ENCODE assay signal across 21 cellular contexts in the genomic region with DNA sequence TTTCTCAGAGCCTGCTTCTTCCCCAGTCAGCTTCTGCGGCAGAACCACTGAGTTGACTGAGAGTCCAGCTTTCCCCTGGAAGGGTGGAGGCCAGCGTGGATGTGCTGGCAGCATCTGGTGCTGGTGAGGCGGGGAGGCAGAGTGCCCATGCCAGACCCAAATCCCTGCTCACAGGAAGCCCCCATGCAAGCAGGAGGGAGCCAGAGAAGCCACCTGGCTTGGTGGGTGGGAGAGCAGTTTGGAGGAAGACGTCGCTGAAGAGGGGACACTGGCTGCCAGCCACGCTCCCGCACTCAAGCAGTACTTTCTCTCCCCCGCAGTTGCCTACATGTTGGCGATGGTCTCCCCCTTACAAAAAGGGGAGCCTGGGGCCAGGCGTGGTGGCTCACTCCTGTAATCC. TPM values are rescaled to one million over a fixed set of nuclear protein-coding genes. Genes with fewer than 3 reads are reported as not detected.
A peak's percentile ranks its signal among the peaks of the same experiment; 100 is the strongest.
DNase-seq lines count a peak whose midpoint lies in the region; ATAC-seq, FAIRE-seq and TF ChIP-seq lines count a peak whose summit lies in the region.
"Had no signal": no experiment of that assay in that cellular context is flagged by ENCODE, and none has a peak within 500 bp of the region (broad histone marks: within the 10 kb centered on the region; RNA-seq: fewer than 3 reads in every experiment).

No MANE protein-coding gene starts in this region.

- peaks cover 26 to 85% of the 10 kb centered on the region in 2 experiments for H3K79me2 ChIP-seq in H1 (ENCODE audit: control insufficient read depth in 1 of 2, insufficient read depth in 2 of 2, low read length in 2 of 2)
- H3K79me2 ChIP-seq in neural progenitor cell (ENCODE audit: low read depth) = no peaks in the 10 kb centered on the region

- H3K4me2 ChIP-seq in H1 (ENCODE audit: insufficient read depth in 1 of 2, low read depth in 2 of 2, low read length in 2 of 2) (peak overlapping the region in 1 of 2 experiments; percentile 15; a peak in 1 of 4 replicates), neural progenitor cell (no peak overlapping the region)
- H3K4me2 ChIP-seq: BLaER1 had no signal

- no peak overlapping the region for H3K27ac Mint-ChIP-seq in neural progenitor cell
- H3K27ac Mint-ChIP-seq: CD14-positive monocyte, IgD-negative memory B cell had no signal

- TF ChIP-seq CTCF in GM13976 (IDR thresholded peaks at IDR 0.05; ENCODE audit: borderline replicate concordance, control extremely low read depth, extremely low read depth, insufficient read depth, missing control alignments) (no peak), H1 (IDR thresholded peaks at IDR 0.05; ENCODE audit: control extremely low read depth in 1 of 3, insufficient read depth in 1 of 3, low read depth in 1 of 3, low read length in 3 of 3) (no peak), spleen (IDR thresholded peaks at IDR 0.05 in 8 of 11, conservative IDR thresholded peaks at IDR 0.05 in 3 of 11) (no peak), adrenal gland (IDR thresholded peaks at IDR 0.05) (no peak), neural progenitor cell (IDR thresholded peaks at IDR 0.05) (no peak)

- H2AFZ ChIP-seq in H1 (ENCODE audit: low read length) (no peak overlapping the region), neural progenitor cell (replicated peaks) (no peak overlapping the region)

- peak overlapping the region; percentile 71; the same call in 1 of the 2 replicates for H2BK5ac ChIP-seq in H1 (ENCODE audit: low read depth, low read length)

- no peaks in the 10 kb centered on the region; the same call in 1 of the 2 replicates for H3K79me1 ChIP-seq in H1 (ENCODE audit: low read depth, low read length)

- peak overlapping the region; percentile 71; the same call in 1 of the 2 replicates for H3K18ac ChIP-seq in H1 (ENCODE audit: extremely low read depth, low read length)

- no peak for TF ChIP-seq EP300 in H1 (IDR thresholded peaks at IDR 0.05; ENCODE audit: borderline replicate concordance in 1 of 2, low read depth in 2 of 2, low read length in 2 of 2)

- no peak overlapping the region for H3K4me3 ChIP-seq in H1 (ENCODE audit: extremely low read depth in 1 of 4, insufficient read depth in 2 of 4, low read depth in 3 of 4, low read length in 4 of 4)
- H3K4me3 ChIP-seq in spleen = no peak overlapping the region
- no peak overlapping the region for H3K4me3 ChIP-seq in adrenal gland
- H3K4me3 ChIP-seq in neural progenitor cell = no peak overlapping the region
- H3K4me3 ChIP-seq: BLaER1 had no signal

- no peak overlapping the region for H3K23ac ChIP-seq in H1 (ENCODE audit: insufficient read length)

- no peak overlapping the region for H2BK120ac ChIP-seq in H1 (replicated peaks; ENCODE audit: low read depth, low read length)

- CTCF ChIA-PET in H1 (lab: Charles Lee; ENCODE audit: partially characterized antibody) = no interaction called here

- H3K27ac ChIP-seq in H1 (ENCODE audit: low read depth, low read length) = no peak overlapping the region; the same call in 1 of the 2 replicates
- no peak overlapping the region for H3K27ac ChIP-seq in spleen
- H3K27ac ChIP-seq in adrenal gland = no peak overlapping the region
- no peak overlapping the region for H3K27ac ChIP-seq in neural progenitor cell
- H3K27ac ChIP-seq: BLaER1 had no signal

- FAIRE-seq in H1 (lab: Jason Lieb, UNC) = no peak
- FAIRE-seq: A204.1, GM12892, GM19239, HepG2 had no signal

- POLR2A ChIA-PET in H1 (lab: Charles Lee; ENCODE audit: partially characterized antibody) = interaction anchor here (2.1 kb wide), 1 partner anchor 13 kb away, joined by 5 read pairs; no protein-coding TSS in a partner anchor

- peaks cover 7% of the 10 kb centered on the region for H3K9me3 Mint-ChIP-seq in neural progenitor cell
- H3K9me3 Mint-ChIP-seq: CD4-positive, alpha-beta memory T cell had no signal

- H3K14ac ChIP-seq in H1 (ENCODE audit: insufficient read length) = no peak overlapping the region

- WGBS in H1 (ENCODE audit: extremely low coverage in 1 of 2, insufficient coverage in 1 of 2, insufficient read length in 1 of 2, insufficient replicate concordance in 2 of 2, low coverage in 1 of 2, low lambda C conversion rate in 2 of 2, missing lambda C conversion rate in 1 of 2), 2 experiments = 83% methylated on average over 5 of the region's 10 CpGs; no CpG with 5 or more reads in 1 of the 2 experiments
- WGBS in spleen, 5 donors = 79 to 94% (median 85%) methylated on average over 5 to 10 of the region's 10 CpGs
- 83 to 90% (median 89%) methylated on average over 10 of the region's 10 CpGs; no CpG with 5 or more reads in 1 of the 4 donors for WGBS in adrenal gland, 4 donors

- H3K23me2 ChIP-seq in H1 (ENCODE audit: low read depth, low read length) = no peaks in the 10 kb centered on the region

- peaks cover 13% of the 10 kb centered on the region for H3K27me3 Mint-ChIP-seq in neural progenitor cell (ENCODE audit: insufficient read depth, low read depth)
- H3K27me3 Mint-ChIP-seq: CD4-positive, alpha-beta memory T cell had no signal

- H2BK12ac ChIP-seq in H1 (ENCODE audit: low read depth, low read length) = 0 out of 2 replicates have a peak overlapping the region, but pooled peaks have one; percentile 39

- no peak overlapping the region for H3K4me3 Mint-ChIP-seq in neural progenitor cell
- H3K4me3 Mint-ChIP-seq: IgD-negative memory B cell had no signal

- no peak overlapping the region for H2AK5ac ChIP-seq in H1 (ENCODE audit: low read depth, low read length)

- in situ Hi-C loops in GM13976 (cut with MboI; ENCODE audit: low sequenced_read_pairs, unreplicated experiment) = no loop called here

- H4K20me1 ChIP-seq in H1 (replicated peaks in 1 of 2; ENCODE audit: control insufficient read depth in 1 of 2, insufficient read depth in 2 of 2, low read length in 2 of 2) (peaks cover 0 to 2% of the 10 kb centered on the region in 2 experiments), neural progenitor cell (ENCODE audit: low read depth) (peaks cover 8% of the 10 kb centered on the region)

- H3K9ac ChIP-seq in H1 (replicated peaks in 1 of 4; ENCODE audit: extremely low read depth in 1 of 4, low read depth in 3 of 4, low read length in 3 of 4) = no peak overlapping the region
- no peak overlapping the region for H3K9ac ChIP-seq in neural progenitor cell
- H3K9ac ChIP-seq: BLaER1 had no signal

- H3F3A ChIP-seq in neural progenitor cell (ENCODE audit: low read depth) = peaks cover 16% of the 10 kb centered on the region

- H2BK20ac ChIP-seq in H1 (ENCODE audit: low read length) = no peak overlapping the region

- no peak overlapping the region for H4K5ac ChIP-seq in H1 (ENCODE audit: insufficient read length, low read depth, low read length)

- H3K4me1 Mint-ChIP-seq in neural progenitor cell = peaks cover 28% of the 10 kb centered on the region

- H3K56ac ChIP-seq in H1 (replicated peaks; ENCODE audit: insufficient read length, low read depth, low read length) = no peak overlapping the region

- TF ChIP-seq POLR2A in H1 (IDR thresholded peaks at IDR 0.05; ENCODE audit: control extremely low read depth in 1 of 2, low read depth in 2 of 2, low read length in 2 of 2) = no peak
- TF ChIP-seq POLR2A in spleen (IDR thresholded peaks at IDR 0.05) = no peak
- TF ChIP-seq POLR2A in adrenal gland (IDR thresholded peaks at IDR 0.05) = no peak

- no peak for ATAC-seq in left lobe of liver
- ATAC-seq: HepG2 had no signal

- peak overlapping the region; percentile 51; the same call in 1 of the 2 replicates for H4K8ac ChIP-seq in H1 (ENCODE audit: extremely low read depth, insufficient read depth, low read length)

- H3K27me3 ChIP-seq in H1 (replicated peaks in 1 of 4; ENCODE audit: control insufficient read depth in 3 of 4, extremely low read depth in 1 of 4, insufficient read depth in 3 of 4, low read length in 3 of 4) = no peaks in the 10 kb centered on the region; a peak in 2 of 7 replicates
- peaks cover 0 to 68% (median 17%) of the 10 kb centered on the region in 7 donors for H3K27me3 ChIP-seq in spleen (replicated peaks in 1 of 7)
- peaks cover 35% of the 10 kb centered on the region for H3K27me3 ChIP-seq in adrenal gland
- peaks cover 31% of the 10 kb centered on the region for H3K27me3 ChIP-seq in neural progenitor cell

- H3K36me3 Mint-ChIP-seq in neural progenitor cell = peaks cover 5% of the 10 kb centered on the region
- H3K36me3 Mint-ChIP-seq: CD14-positive monocyte; CD4-positive, alpha-beta memory T cell had no signal

- no peak overlapping the region for H3K4ac ChIP-seq in H1 (replicated peaks; ENCODE audit: insufficient read length, low read depth, low read length)

- DNase-seq in GM13976 (ENCODE audit: low spot score) (peak; percentile 7), H1 (ENCODE audit: low read depth in 1 of 2, low spot score in 2 of 2) (no peak), hepatic stellate cell (ENCODE audit: low spot score) (peak; percentile 2), spleen (peak; percentile 57), adrenal gland (no peak), neural progenitor cell (ENCODE audit: low spot score) (no peak), left lobe of liver (ENCODE audit: low spot score) (no peak)
- DNase-seq: ACHN; CD4-positive, alpha-beta memory T cell; DMS153; DMS79; GDM1; HCEC 1CT; KBM-7 had no signal

- intact Hi-C loops in spleen (cut with DNase I; ENCODE audit: low total_unique reads) = loop anchor here (10.0 kb wide), 1 partner anchor 70 kb away; no protein-coding TSS in a partner anchor
- intact Hi-C loops in adrenal gland (cut with DNase I) = no loop called here

- no peaks in the 10 kb centered on the region; a peak in 1 of 8 replicates for H3K36me3 ChIP-seq in H1 (ENCODE audit: control insufficient read depth in 2 of 4, insufficient read depth in 4 of 4, low read length in 3 of 4)
- no peaks in the 10 kb centered on the region for H3K36me3 ChIP-seq in spleen
- H3K36me3 ChIP-seq in adrenal gland (replicated peaks in 1 of 2) = no peaks in the 10 kb centered on the region
- H3K36me3 ChIP-seq in neural progenitor cell = no peaks in the 10 kb centered on the region
- H3K36me3 ChIP-seq: BLaER1 had no signal

- TF ChIP-seq RAD21 in H1 (IDR thresholded peaks at IDR 0.05 in 1 of 2, conservative IDR thresholded peaks at IDR 0.05 in 1 of 2; ENCODE audit: low read depth in 2 of 2, low read length in 2 of 2) = no peak

- no peak overlapping the region for H2BK15ac ChIP-seq in H1 (ENCODE audit: low read length)

- H3K4me1 ChIP-seq in H1 (replicated peaks in 1 of 4; ENCODE audit: control insufficient read depth in 3 of 4, insufficient read depth in 4 of 4, low read length in 3 of 4) (peaks cover 6 to 27% (median 18%) of the 10 kb centered on the region in 4 experiments), spleen (peaks cover 0 to 38% (median 12%) of the 10 kb centered on the region in 6 donors), adrenal gland (replicated peaks in 1 of 2) (peaks cover 0 to 2% of the 10 kb centered on the region in 2 donors), neural progenitor cell (peaks cover 5% of the 10 kb centered on the region)

- H4K91ac ChIP-seq in H1 (replicated peaks; ENCODE audit: insufficient read length, low read length) = peak overlapping the region; percentile 74

- H3K9me3 ChIP-seq in H1 (ENCODE audit: insufficient read depth in 2 of 2, low read depth in 1 of 2, low read length in 1 of 2) = no peaks in the 10 kb centered on the region
- H3K9me3 ChIP-seq in spleen = peaks cover 0 to 1% (median 0%) of the 10 kb centered on the region in 8 donors
- H3K9me3 ChIP-seq in adrenal gland (replicated peaks in 1 of 3) = no peaks in the 10 kb centered on the region
- H3K9me3 ChIP-seq in neural progenitor cell (ENCODE audit: low read depth) = no peaks in the 10 kb centered on the region

RNA-seq across cellular contexts. Expression of gene PDZD4, which starts 6.0 kb away (rescaled TPM):
- 169 and 174 TPM in 2 replicates for total RNA-seq in H1 (2021; fragmentation: NEBNext Ultra II Directional; extraction: Animal tissue kit (Norgen Biotek cat#: 25700))
- 45.8 and 77.2 TPM in 2 replicates for polyA plus RNA-seq in H1 (2011; rRNA removed)
- polyA plus RNA-seq in H1 (2011; cell fraction: cytosol; rRNA removed) = 90.6 TPM
- polyA plus RNA-seq in H1 (2011; cell fraction: nucleus; rRNA removed) = 221 TPM
- 98.3 to 127 TPM (median 121 TPM) in 4 replicates for polyA plus RNA-seq in H1 (2012, experiment 1 of 2)
- 85.6 TPM for polyA plus RNA-seq in H1 (2012, experiment 2 of 2)
- polyA plus RNA-seq in H1 (2013, experiment 1 of 2) = 175 TPM
- polyA plus RNA-seq in H1 (2013, experiment 2 of 2) = 166 TPM
- 38.4 and 47.0 TPM in 2 replicates for polyA minus RNA-seq in H1 (2011; rRNA and poly(A)+ RNA removed)
- 51.6 TPM for polyA minus RNA-seq in H1 (2011; cell fraction: cytosol; rRNA and poly(A)+ RNA removed)
- polyA minus RNA-seq in H1 (2011; cell fraction: nucleus; rRNA and poly(A)+ RNA removed) = 37.1 TPM
- total RNA-seq in spleen = 10 to 100 TPM in 5 of 7 donors, 1 to 10 TPM in 2; 6.4 to 15.4 (median 10.7) TPM
- polyA plus RNA-seq in spleen = 10 to 100 TPM in 1 of 3 donors, 1 to 10 TPM in 2; 3.7 to 21.8 (median 9.4) TPM
- total RNA-seq in adrenal gland = 1 to 10 TPM in 7 of 8 donors, under 1 TPM in 1; 0.69 to 8.8 (median 3.7) TPM
- 10 to 100 TPM in 1 of 3 donors, 1 to 10 TPM in 2; 3.0 to 39.2 (median 9.5) TPM for polyA plus RNA-seq in adrenal gland
- 1.9 and 5.2 TPM in 2 replicates for total RNA-seq in neural progenitor cell (ENCODE audit: low replicate concordance)
- total RNA-seq in left lobe of liver = 0.91 TPM
- total RNA-seq: HepG2 had no signal
- polyA plus RNA-seq: CD14-positive monocyte, HepG2 had no signal

RNA-seq across cellular contexts. Expression of gene SSR4, which starts 29.9 kb away (rescaled TPM):
- 161 and 168 TPM in 2 replicates for total RNA-seq in H1 (2021; fragmentation: NEBNext Ultra II Directional; extraction: Animal tissue kit (Norgen Biotek cat#: 25700))
- polyA plus RNA-seq in H1 (2011; rRNA removed) (642 and 734 TPM in 2 replicates), spleen (100 to 1,000 TPM; 357 to 488 (median 359) TPM), adrenal gland (1,000 to 10,000 TPM in 1 of 3 donors, 100 to 1,000 TPM in 2; 195 to 1,349 (median 921) TPM)
- polyA plus RNA-seq in H1 (2011; cell fraction: cytosol; rRNA removed) = 365 TPM
- 398 TPM for polyA plus RNA-seq in H1 (2011; cell fraction: nucleus; rRNA removed)
- polyA plus RNA-seq in H1 (2012, experiment 1 of 2) = 175 to 309 TPM (median 297 TPM) in 4 replicates
- 443 TPM for polyA plus RNA-seq in H1 (2012, experiment 2 of 2)
- polyA plus RNA-seq in H1 (2013, experiment 1 of 2) = 365 TPM
- polyA plus RNA-seq in H1 (2013, experiment 2 of 2) = 421 TPM
- polyA minus RNA-seq in H1 (2011; rRNA and poly(A)+ RNA removed) = 125 and 128 TPM in 2 replicates
- polyA minus RNA-seq in H1 (2011; cell fraction: cytosol; rRNA and poly(A)+ RNA removed) = 271 TPM
- polyA minus RNA-seq in H1 (2011; cell fraction: nucleus; rRNA and poly(A)+ RNA removed) = 60.7 TPM
- total RNA-seq in spleen (100 to 1,000 TPM; 144 to 307 (median 217) TPM), adrenal gland (100 to 1,000 TPM; 162 to 609 (median 339) TPM), neural progenitor cell (ENCODE audit: low replicate concordance) (58.4 and 112 TPM in 2 replicates), left lobe of liver (211 TPM)

RNA-seq across cellular contexts. Expression of gene IDH3G, which starts 30.2 kb away (rescaled TPM):
- 36.1 and 39.4 TPM in 2 replicates for total RNA-seq in H1 (2021; fragmentation: NEBNext Ultra II Directional; extraction: Animal tissue kit (Norgen Biotek cat#: 25700))
- polyA plus RNA-seq in H1 (2011; rRNA removed) = 66.7 and 96.2 TPM in 2 replicates
- 66.7 TPM for polyA plus RNA-seq in H1 (2011; cell fraction: cytosol; rRNA removed)
- 130 TPM for polyA plus RNA-seq in H1 (2011; cell fraction: nucleus; rRNA removed)
- 43.8 to 59.4 TPM (median 53.4 TPM) in 4 replicates for polyA plus RNA-seq in H1 (2012, experiment 1 of 2)
- 48.4 TPM for polyA plus RNA-seq in H1 (2012, experiment 2 of 2)
- 40.6 TPM for polyA plus RNA-seq in H1 (2013, experiment 1 of 2)
- 39.3 TPM for polyA plus RNA-seq in H1 (2013, experiment 2 of 2)
- polyA minus RNA-seq in H1 (2011; rRNA and poly(A)+ RNA removed) = 68.8 and 76.7 TPM in 2 replicates
- polyA minus RNA-seq in H1 (2011; cell fraction: cytosol; rRNA and poly(A)+ RNA removed) = 34.0 TPM
- polyA minus RNA-seq in H1 (2011; cell fraction: nucleus; rRNA and poly(A)+ RNA removed) = 43.0 TPM
- total RNA-seq in spleen = 10 to 100 TPM; 51.8 to 92.7 (median 68.7) TPM
- polyA plus RNA-seq in spleen = 10 to 100 TPM; 32.7 to 47.0 (median 41.3) TPM
- 100 to 1,000 TPM in 2 of 8 donors, 10 to 100 TPM in 6; 75.8 to 144 (median 85.2) TPM for total RNA-seq in adrenal gland
- 100 to 1,000 TPM in 2 of 3 donors, 10 to 100 TPM in 1; 73.9 to 112 (median 111) TPM for polyA plus RNA-seq in adrenal gland
- total RNA-seq in neural progenitor cell (ENCODE audit: low replicate concordance) = 40.3 and 50.6 TPM in 2 replicates
- total RNA-seq in left lobe of liver = 25.4 TPM

RNA-seq across cellular contexts. Expression of gene SRPK3, which starts 43.5 kb away (rescaled TPM):
- not detected in 2 replicates for total RNA-seq in H1 (2021; fragmentation: NEBNext Ultra II Directional; extraction: Animal tissue kit (Norgen Biotek cat#: 25700))
- polyA plus RNA-seq in H1 (2011; rRNA removed) (not detected in 2 replicates), spleen (under 1 TPM; 0.03 to 0.26 (median 0.07) TPM), adrenal gland (10 to 100 TPM in 1 of 3 donors, 1 to 10 TPM in 1, under 1 TPM in 1; 0.31 to 20.5 (median 4.9) TPM)
- 0.01 TPM for polyA plus RNA-seq in H1 (2011; cell fraction: cytosol; rRNA removed)
- polyA plus RNA-seq in H1 (2011; cell fraction: nucleus; rRNA removed) = 0.30 TPM
- 0.30 to 0.56 TPM (median 0.49 TPM) in 4 replicates for polyA plus RNA-seq in H1 (2012, experiment 1 of 2)
- 0.09 TPM for polyA plus RNA-seq in H1 (2012, experiment 2 of 2)
- 0.06 TPM for polyA plus RNA-seq in H1 (2013, experiment 1 of 2)
- polyA plus RNA-seq in H1 (2013, experiment 2 of 2) = 0.04 TPM
- not detected in 2 replicates for polyA minus RNA-seq in H1 (2011; rRNA and poly(A)+ RNA removed)
- not detected for polyA minus RNA-seq in H1 (2011; cell fraction: cytosol; rRNA and poly(A)+ RNA removed)
- polyA minus RNA-seq in H1 (2011; cell fraction: nucleus; rRNA and poly(A)+ RNA removed) = not detected
- total RNA-seq in spleen (not detected), adrenal gland (1 to 10 TPM in 4 of 8 donors, under 1 TPM in 3, not detected in 1; 0.14 to 2.9 (median 1.2) TPM), neural progenitor cell (ENCODE audit: low replicate concordance) (not detected in 2 replicates), left lobe of liver (not detected)
- total RNA-seq: CD4-positive, alpha-beta memory T cell had no signal
- polyA plus RNA-seq: CD14-positive monocyte; CD4-positive, alpha-beta memory T cell; IgD-negative memory B cell had no signal

Comparison
In these comparisons a context has a peak if more than half of its experiments do, and no peak if none do; other contexts are left out.
1. DNase-seq: peak in GM13976 (single experiment), hepatic stellate cell (single experiment) and spleen (single experiment); none in H1 (0 of 2), adrenal gland (0 of 7), neural progenitor cell (single experiment) and left lobe of liver (single experiment).
2. RNA of gene PDZD4, which starts 6.0 kb away (total RNA-seq): 169 to 174 TPM in H1; 6.4 to 15.4 TPM in spleen, 0.69 to 8.8 TPM in adrenal gland, 1.9 to 5.2 TPM in neural progenitor cell and 0.91 TPM in left lobe of liver (single experiment); every median in the first group is over 10 times any median in the second.